Comparison of ENCODE assay signal across 8 cellular contexts in genomic region chr2:96407041-96407918, GRCh38.
A peak's percentile ranks its signal among the peaks of the same experiment; 100 is the strongest.
DNase-seq lines count a peak whose midpoint lies in the region; ATAC-seq and TF ChIP-seq lines count a peak whose summit lies in the region.

No MANE protein-coding gene starts in this region.

- peak overlapping the region; percentile 74 for H2AFZ ChIP-seq in DND-41 (ENCODE audit: low read depth, low read length)

- peak; percentile 94 for ATAC-seq in DND-41 (ENCODE audit: insufficient read depth, low read depth)
- peak; percentile 70 for ATAC-seq in Panc1
- ATAC-seq in natural killer cell treated with Interleukin-12 subunit alpha and Interleukin-12 subunit beta and Interleukin-15 and Interleukin-18, amount 100 ng/mL, for 72 hours, result peak; percentile 78 to 79
- no peak for ATAC-seq in HG03175 (IDR thresholded peaks at IDR 0.05; ENCODE audit: unreplicated experiment)

- no peaks in the 10 kb centered on the region for H4K20me1 ChIP-seq in DND-41 (ENCODE audit: insufficient read depth, low read length)

- intact Hi-C loops in Panc1 (cut with micrococcal nuclease; ENCODE audit: unreplicated experiment), result loop anchor here (1.0 kb wide), 1 partner anchor 102 kb away; no protein-coding TSS in a partner anchor

- H3K36me3 Mint-ChIP-seq in natural killer cell treated with Interleukin-12 subunit alpha and Interleukin-12 subunit beta and Interleukin-15 and Interleukin-18, amount 100 ng/mL, for 72 hours, result no peaks in the 10 kb centered on the region

- peak overlapping the region; percentile 28 for H3K4me2 ChIP-seq in DND-41 (ENCODE audit: insufficient read depth, low read length)

- peak; percentile 88 for TF ChIP-seq CTCF in DND-41 (IDR thresholded peaks at IDR 0.05; ENCODE audit: borderline replicate concordance, extremely low read depth, low read length, poor library complexity, severe bottlenecking)
- TF ChIP-seq CTCF in Panc1 (IDR thresholded peaks at IDR 0.05), result peak; percentile 91

- no peaks in the 10 kb centered on the region for H3K9me3 Mint-ChIP-seq in natural killer cell treated with Interleukin-12 subunit alpha and Interleukin-12 subunit beta and Interleukin-15 and Interleukin-18, amount 100 ng/mL, for 72 hours

- H3K79me2 ChIP-seq in DND-41 (ENCODE audit: insufficient read depth, low read length), result no peaks in the 10 kb centered on the region

- peak overlapping the region; percentile 6 for H3K4me3 Mint-ChIP-seq in natural killer cell treated with Interleukin-12 subunit alpha and Interleukin-12 subunit beta and Interleukin-15 and Interleukin-18, amount 100 ng/mL, for 72 hours

- no peaks in the 10 kb centered on the region for H3K9me3 ChIP-seq in DND-41 (ENCODE audit: insufficient read depth, low read length, severe bottlenecking)
- H3K9me3 ChIP-seq in Panc1 (ENCODE audit: control insufficient read depth, insufficient read depth, low read depth, low read length), result no peaks in the 10 kb centered on the region

- in situ Hi-C loops in Panc1 (cut with HindIII; ENCODE audit: low pct_unique_long_range_greater_than_20kb, low sequenced_read_pairs), result no loop called here

- H3K27me3 ChIP-seq in DND-41 (ENCODE audit: insufficient read depth, low read length, poor library complexity) (no peaks in the 10 kb centered on the region), Panc1 (ENCODE audit: control insufficient read depth, insufficient read depth, low read length) (no peaks in the 10 kb centered on the region)

- peaks cover 16 to 17% of the 10 kb centered on the region in 2 donors for H3K4me1 Mint-ChIP-seq in natural killer cell treated with Interleukin-12 subunit alpha and Interleukin-12 subunit beta and Interleukin-15 and Interleukin-18, amount 100 ng/mL, for 72 hours (ENCODE audit: low read depth in 2 of 2)

- CTCF ChIA-PET in Panc1 (lab: Charles Lee), result interaction anchor here (0.6 to 3.2 kb wide), 4 partner anchors 20 to 147 kb away, joined by 3 to 38 read pairs (median 4); no protein-coding TSS in a partner anchor

- peaks cover 18% of the 10 kb centered on the region for H3K4me1 ChIP-seq in DND-41 (ENCODE audit: insufficient read depth, low read length)
- peaks cover 46% of the 10 kb centered on the region for H3K4me1 ChIP-seq in Panc1 (ENCODE audit: control insufficient read depth, insufficient read depth, low read length)

- H3K27ac ChIP-seq in DND-41 (ENCODE audit: low read length) (peak overlapping the region; percentile 65), Panc1 (ENCODE audit: low read length) (peak overlapping the region; percentile 81)

- no peaks in the 10 kb centered on the region for H3K27me3 Mint-ChIP-seq in natural killer cell treated with Interleukin-12 subunit alpha and Interleukin-12 subunit beta and Interleukin-15 and Interleukin-18, amount 100 ng/mL, for 72 hours

- H3K9ac ChIP-seq in DND-41 (ENCODE audit: low read depth, low read length), result peak overlapping the region; percentile 29

- peak overlapping the region; percentile 46 to 65 for H3K27ac Mint-ChIP-seq in natural killer cell treated with Interleukin-12 subunit alpha and Interleukin-12 subunit beta and Interleukin-15 and Interleukin-18, amount 100 ng/mL, for 72 hours

- no TSS peak for BruUV-seq in Panc1 (replicated peaks; lab: Mats Ljungman, UMichigan)

- DNase-seq in DND-41 (peak; percentile 86), HPDE6-E6E7 (ENCODE audit: extremely low spot score) (peak; percentile 67), Panc1 (ENCODE audit: low read depth, low spot score) (no peak), activated T-helper 1 cell treated with Interleukin-2 at 50 U/mL for 16 hours (ENCODE audit: low read depth) (peak; percentile 70), fibroblast of gingiva (ENCODE audit: low read depth) (peak; percentile 75)
- peak; percentile 67 for DNase-seq in natural killer cell treated with Interleukin-12 subunit alpha and Interleukin-12 subunit beta and Interleukin-15 and Interleukin-18, amount 100 ng/mL, for 72 hours (ENCODE audit: low spot score)
- peak; percentile 45 to 90 (median 74) for DNase-seq in stimulated activated naive CD4-positive, alpha-beta T cell (lab: John Stamatoyannopoulos, UW)

- H3K36me3 ChIP-seq in DND-41 (ENCODE audit: insufficient read depth, low read length) (no peaks in the 10 kb centered on the region), Panc1 (ENCODE audit: control insufficient read depth, insufficient read depth, low read length) (no peaks in the 10 kb centered on the region)

- H3K4me3 ChIP-seq in DND-41 (ENCODE audit: low read depth in 1 of 2, low read length in 2 of 2) (0 out of 4 replicates have a peak overlapping the region, but pooled peaks of 1 of the 2 experiments have one; percentile 16), Panc1 (ENCODE audit: low read depth in 2 of 2, low read length in 2 of 2) (no peak overlapping the region)

- POLR2A ChIA-PET in Panc1 (lab: Charles Lee), result no interaction called here
